ENCODE assay signal across 30 cellular contexts in genomic region chr3:52391096-52391495, GRCh38.
"Had no signal": no experiment of that assay in that cellular context is flagged by ENCODE, and none has a peak within 500 bp of the region (broad histone marks: within the 10 kb centered on the region; RNA-seq: fewer than 3 reads in every experiment).

No MANE protein-coding gene starts in this region.

- H3K4me3 Mint-ChIP-seq: mesothelial cell of epicardium; naive B cell; natural killer cell; nephron progenitor cell; neural progenitor cell; stimulated activated naive B cell treated with anti-CD40 and anti-IgM and Interleukin-4, amounts not matched to agents 10 μg/mL and 1 μg/mL and 100 μg/mL, for 72 hours had no signal

- H3K4me1 Mint-ChIP-seq: mesothelial cell of epicardium; natural killer cell; nephron progenitor cell; stimulated activated naive B cell treated with anti-CD40 and anti-IgM and Interleukin-4, amounts not matched to agents 10 μg/mL and 1 μg/mL and 100 μg/mL, for 72 hours had no signal

- H3K9me3 ChIP-seq: left lung, lower lobe of right lung, ovary, right atrium auricular region, right lobe of liver, stomach, suprapubic skin, thoracic aorta, tibial artery, upper lobe of right lung, uterus had no signal

- H3K27me3 ChIP-seq: left lung, neural progenitor cell, ovary, right atrium auricular region, right lobe of liver, stomach, suprapubic skin, tibial artery, upper lobe of right lung, uterus had no signal

- H3K27me3 Mint-ChIP-seq: naive B cell; progenitor cell of endocrine pancreas; stimulated activated naive B cell treated with anti-CD40 and anti-IgM and Interleukin-4, amounts not matched to agents 10 μg/mL and 1 μg/mL and 100 μg/mL, for 72 hours had no signal

- H3K36me3 Mint-ChIP-seq: mesothelial cell of epicardium, natural killer cell, neural progenitor cell had no signal

- H3K27ac ChIP-seq: left lung, lower lobe of right lung, neural progenitor cell, ovary, right atrium auricular region, right lobe of liver, stomach, suprapubic skin, thoracic aorta, tibial artery, upper lobe of right lung, uterus had no signal

- H3K9ac ChIP-seq: neural progenitor cell had no signal

- H3K27ac Mint-ChIP-seq: mesothelial cell of epicardium; nephron progenitor cell; stimulated activated naive B cell treated with anti-CD40 and anti-IgM and Interleukin-4, amounts not matched to agents 10 μg/mL and 1 μg/mL and 100 μg/mL, for 72 hours had no signal

- H3K4me1 ChIP-seq: left lung, lower lobe of right lung, neural progenitor cell, right atrium auricular region, right lobe of liver, stomach, suprapubic skin, tibial artery, upper lobe of right lung, uterus had no signal

- ATAC-seq: left colon; left lung; lower lobe of right lung; natural killer cell; right lobe of liver; stimulated activated naive B cell treated with anti-CD40 and anti-IgM and Interleukin-4, amounts not matched to agents 10 μg/mL and 1 μg/mL and 100 μg/mL, for 72 hours; stimulated activated naive CD8-positive, alpha-beta T cell treated with anti-CD3 and anti-CD28 coated beads, Interleukin-15, Interleukin-2, amounts not matched to agents 100 U/mL and 50 U/mL, for 24 hours; upper lobe of right lung had no signal

- FAIRE-seq: keratinocyte had no signal

- H3K36me3 ChIP-seq: neural progenitor cell, ovary, uterus had no signal

- H3K4me3 ChIP-seq: left lung, lower lobe of right lung, neural progenitor cell, ovary, right atrium auricular region, right lobe of liver, smooth muscle cell, stomach, suprapubic skin, thoracic aorta, tibial artery, upper lobe of right lung, uterus had no signal

- H3K9me3 Mint-ChIP-seq: mesothelial cell of epicardium; naive B cell; natural killer cell; nephron progenitor cell; stimulated activated naive B cell treated with anti-CD40 and anti-IgM and Interleukin-4, amounts not matched to agents 10 μg/mL and 1 μg/mL and 100 μg/mL, for 72 hours had no signal

- DNase-seq: hippocampal formation; left colon; lower lobe of right lung; mammary epithelial cell; mesendoderm; naive B cell; natural killer cell; nephron progenitor cell; ovary; stimulated activated CD4-positive, alpha-beta T cell treated with anti-CD3 and anti-CD28 coated beads, Interleukin-1b, Interleukin-23, amount 100 ng/mL, for 48 hours; stimulated activated CD4-positive, alpha-beta T cell treated with anti-CD3 and anti-CD28 coated beads, Interleukin-2, amount 100 ng/mL, for 48 hours; stimulated activated CD4-positive, alpha-beta T cell treated with anti-CD3 and anti-CD28 coated beads, Interleukin-4, amount 100 ng/mL, for 4 hours; stimulated activated CD8-positive, alpha-beta memory T cell treated with anti-CD3 and anti-CD28 coated beads, Interleukin-4, amount 100 ng/mL, for 48 hours; stimulated activated naive B cell treated with anti-CD40 and anti-IgM and Interleukin-4, amounts not matched to agents 10 μg/mL and 1 μg/mL and 100 μg/mL, for 72 hours; stimulated activated naive CD8-positive, alpha-beta T cell treated with anti-CD3 and anti-CD28 coated beads, Interleukin-15, Interleukin-2, amounts not matched to agents 100 U/mL and 50 U/mL, for 24 hours; stomach; tibial artery; trophoblast cell; upper lobe of right lung; uterus had no signal
